Comparison of ENCODE assay signal across 16 cellular contexts in genomic region chr7:92375013-92375412, GRCh38.
A peak's percentile ranks its signal among the peaks of the same experiment; 100 is the strongest.
DNase-seq lines count a peak whose midpoint lies in the region; ATAC-seq and TF ChIP-seq lines count a peak whose summit lies in the region.
"Had no signal": no experiment of that assay in that cellular context is flagged by ENCODE, and none has a peak within 500 bp of the region (broad histone marks: within the 10 kb centered on the region; RNA-seq: fewer than 3 reads in every experiment).

No MANE protein-coding gene starts in this region.

- no peaks in the 10 kb centered on the region for H3K27me3 ChIP-seq in SK-N-SH (ENCODE audit: insufficient read depth)
- H3K27me3 ChIP-seq in prostate gland (replicated peaks; ENCODE audit: insufficient read depth): no peaks in the 10 kb centered on the region
- H3K27me3 ChIP-seq: BLaER1 had no signal

- H3K27ac ChIP-seq in SK-N-SH (ENCODE audit: low read depth in 2 of 2, low read length in 1 of 2): no peak overlapping the region
- H3K27ac ChIP-seq in prostate gland: no peak overlapping the region
- H3K27ac ChIP-seq: 22Rv1, A549, BLaER1 had no signal

- no peaks in the 10 kb centered on the region for H3K9me3 ChIP-seq in SK-N-SH
- H3K9me3 ChIP-seq in prostate gland: no peaks in the 10 kb centered on the region

- H3K36me3 ChIP-seq in SK-N-SH (replicated peaks in 1 of 2; ENCODE audit: control insufficient read depth in 1 of 2, insufficient read depth in 2 of 2, low read length in 1 of 2): peaks cover 62 to 68% of the 10 kb centered on the region in 2 experiments
- no peaks in the 10 kb centered on the region for H3K36me3 ChIP-seq in prostate gland

- no peak for TF ChIP-seq POLR2A in prostate gland (IDR thresholded peaks at IDR 0.05)

- DNase-seq in SK-N-SH (no peak), astrocyte of the hippocampus (ENCODE audit: low read depth, low spot score) (peak; percentile 5), fibroblast of the aortic adventitia (ENCODE audit: low read depth) (peak; percentile 50), prostate gland (ENCODE audit: low spot score) (no peak)
- DNase-seq: CD4-positive, alpha-beta memory T cell; DMS153; DMS79; GF-D8; H9 had no signal

- no peak for TF ChIP-seq RAD21 in SK-N-SH (IDR thresholded peaks at IDR 0.05; ENCODE audit: low read length)

- ATAC-seq in SK-N-SH treated with all-trans-retinoic acid at 6 μM for 48 hours (peak; percentile 65; the same call in 2 of the 3 replicates), HG03520 (IDR thresholded peaks at IDR 0.05; ENCODE audit: unreplicated experiment) (no peak), GM18867 (IDR thresholded peaks at IDR 0.05; ENCODE audit: unreplicated experiment) (no peak), HG02759 (IDR thresholded peaks at IDR 0.05; ENCODE audit: unreplicated experiment) (no peak)
- ATAC-seq: A549 had no signal

- no peak overlapping the region for H2AFZ ChIP-seq in SK-N-SH (ENCODE audit: low read depth)

- no peak overlapping the region for H3K9ac ChIP-seq in SK-N-SH
- H3K9ac ChIP-seq: BLaER1 had no signal

- H3K4me3 ChIP-seq in SK-N-SH (ENCODE audit: low read depth in 2 of 2, low read length in 1 of 2): no peak overlapping the region
- H3K4me3 ChIP-seq in fibroblast of the aortic adventitia (ENCODE audit: low read depth, low read length): no peak overlapping the region
- no peak overlapping the region for H3K4me3 ChIP-seq in prostate gland
- H3K4me3 ChIP-seq: A549, BLaER1 had no signal

- TF ChIP-seq EP300 in SK-N-SH (IDR thresholded peaks at IDR 0.05; ENCODE audit: borderline replicate concordance in 1 of 2, low read depth in 1 of 2, low read length in 1 of 2): no peak

- no peaks in the 10 kb centered on the region for H3K79me2 ChIP-seq in SK-N-SH (ENCODE audit: insufficient read depth)

- peaks cover 5% of the 10 kb centered on the region for H3F3A ChIP-seq in SK-N-SH (replicated peaks; ENCODE audit: insufficient read depth)

- H3K9me2 ChIP-seq in SK-N-SH: no peaks in the 10 kb centered on the region

- H3K4me2 ChIP-seq in SK-N-SH: no peak overlapping the region
- H3K4me2 ChIP-seq: A549, BLaER1 had no signal

- POLR2A ChIA-PET in SK-N-SH (lab: Yijun Ruan, JAX): no interaction called here

- intact Hi-C loops in prostate gland (cut with DNase I): no loop called here

- no peak for TF ChIP-seq CTCF in SK-N-SH (IDR thresholded peaks at IDR 0.05)
- no peak for TF ChIP-seq CTCF in fibroblast of the aortic adventitia (IDR thresholded peaks at IDR 0.05; ENCODE audit: insufficient read depth, low read length)
- TF ChIP-seq CTCF in prostate gland (IDR thresholded peaks at IDR 0.05): no peak

- H4K20me1 ChIP-seq in SK-N-SH (ENCODE audit: insufficient read depth): no peaks in the 10 kb centered on the region
- H4K20me1 ChIP-seq: BLaER1 had no signal

- CTCF ChIA-PET in SK-N-SH (lab: Yijun Ruan, JAX): interaction anchor here (1.4 kb wide), 1 partner anchor 14 kb away, joined by 3 read pairs; no protein-coding TSS in a partner anchor

- no peaks in the 10 kb centered on the region for H3K4me1 ChIP-seq in SK-N-SH (ENCODE audit: control insufficient read depth in 1 of 2, insufficient read depth in 2 of 2, low read depth in 1 of 2, low read length in 1 of 2)
- no peaks in the 10 kb centered on the region for H3K4me1 ChIP-seq in prostate gland (replicated peaks)
- H3K4me1 ChIP-seq: A549, BLaER1 had no signal

TF ChIP-seq in SK-N-SH treated with all-trans-retinoic acid at 6 μM for 48 hours, 23 proteins besides CTCF, POLR2A, EP300 and RAD21 (continues in another document):
- TF ChIP-seq CSRNP3 (CRISPR knock-in tag; IDR thresholded peaks at IDR 0.05) (no peak), ISL1 (CRISPR knock-in tag; IDR thresholded peaks at IDR 0.05) (no peak), RARB (CRISPR knock-in tag; IDR thresholded peaks at IDR 0.05) (no peak), PPARA (CRISPR knock-in tag; IDR thresholded peaks at IDR 0.05; ENCODE audit: borderline replicate concordance) (no peak), PATZ1 (CRISPR knock-in tag; IDR thresholded peaks at IDR 0.05; ENCODE audit: borderline replicate concordance) (no peak), ZFP3 (CRISPR knock-in tag; IDR thresholded peaks at IDR 0.05) (no peak), TCF4 (CRISPR knock-in tag; IDR thresholded peaks at IDR 0.05; ENCODE audit: borderline replicate concordance) (no peak), ZNF8 (CRISPR knock-in tag; IDR thresholded peaks at IDR 0.05) (no peak), TOX (CRISPR knock-in tag; IDR thresholded peaks at IDR 0.05; ENCODE audit: borderline replicate concordance) (no peak), OSR1 (CRISPR knock-in tag; IDR thresholded peaks at IDR 0.05) (no peak), ZC3H10 (CRISPR knock-in tag; IDR thresholded peaks at IDR 0.05) (no peak), CSDC2 (CRISPR knock-in tag; IDR thresholded peaks at IDR 0.05) (no peak), ESRRG (CRISPR knock-in tag; IDR thresholded peaks at IDR 0.05) (no peak)

TF ChIP-seq in SK-N-SH, 30 proteins besides CTCF, POLR2A, EP300 and RAD21:
- no peak for TF ChIP-seq NRF1 (IDR thresholded peaks at IDR 0.05; ENCODE audit: low read depth, low read length)
- TF ChIP-seq SIN3A (IDR thresholded peaks at IDR 0.05; ENCODE audit: borderline replicate concordance, low read depth, low read length): no peak
- TF ChIP-seq IRF3 (IDR thresholded peaks at IDR 0.05; ENCODE audit: low read depth, low read length): no peak
- no peak for TF ChIP-seq RCOR1 (IDR thresholded peaks at IDR 0.05; ENCODE audit: low read length)
TF ChIP-seq in SK-N-SH: peak in this region for 0.

Comparison
In these comparisons a context has a peak if more than half of its experiments do, and no peak if none do; other contexts are left out.
1. DNase-seq: peak in astrocyte of the hippocampus (single experiment) and fibroblast of the aortic adventitia (single experiment); none in SK-N-SH (single experiment) and prostate gland (single experiment).